In the genomic region with DNA sequence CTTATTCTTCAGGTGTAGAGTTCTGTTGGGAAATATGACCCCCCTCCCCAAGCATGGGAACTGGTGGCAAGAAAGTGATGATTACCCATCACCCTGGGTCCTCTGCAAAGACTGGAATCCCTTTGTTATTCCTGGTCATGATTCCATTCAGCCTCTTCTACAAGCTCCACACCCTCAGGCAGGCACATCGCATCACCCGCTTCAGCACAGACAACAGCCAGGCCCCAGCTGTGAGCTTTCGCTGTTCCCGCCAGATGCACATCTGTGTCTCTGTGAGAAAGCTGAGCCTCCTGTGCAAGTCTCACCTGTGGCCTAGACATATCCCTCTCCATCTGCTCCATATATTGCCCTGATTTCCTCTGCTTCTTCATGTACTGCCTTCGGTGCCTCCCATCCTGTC, we compare ENCODE assay signal across 22 cellular contexts.
"Had no signal": no experiment of that assay in that cellular context is flagged by ENCODE, and none has a peak within 500 bp of the region (broad histone marks: within the 10 kb centered on the region; RNA-seq: fewer than 3 reads in every experiment).

No MANE protein-coding gene starts in this region.

- H3K27ac Mint-ChIP-seq: naive thymus-derived CD8-positive, alpha-beta T cell had no signal

- DNase-seq: cortex of kidney; dorsolateral prefrontal cortex; effector CD8-positive, alpha-beta T cell; heart right ventricle; hypothalamus; islet precursor cell; mammary epithelial cell; mucosa of descending colon; naive thymus-derived CD8-positive, alpha-beta T cell; posterior cingulate gyrus; sigmoid colon; stimulated activated CD4-positive, alpha-beta T cell treated with anti-CD3 and anti-CD28 coated beads, Interleukin-2, amount 100 ng/mL, for 24 hours; stimulated activated CD4-positive, alpha-beta T cell treated with anti-CD3 and anti-CD28 coated beads, Interleukin-4, amount 100 ng/mL, for 4 hours; stimulated activated naive CD4-positive, alpha-beta T cell; stomach; substantia nigra; transverse colon had no signal

- H3K27me3 ChIP-seq: right atrium auricular region, sigmoid colon, transverse colon had no signal

- H3K4me1 ChIP-seq: heart right ventricle, right atrium auricular region, sigmoid colon, stomach, transverse colon had no signal

- H3K27ac ChIP-seq: dorsolateral prefrontal cortex, heart right ventricle, right atrium auricular region, sigmoid colon, skin epidermis, stomach, thoracic aorta, transverse colon had no signal

- H3K4me3 ChIP-seq: dorsolateral prefrontal cortex, heart right ventricle, mucosa of descending colon, right atrium auricular region, sigmoid colon, skin epidermis, stomach, thoracic aorta, transverse colon had no signal

- H3K9me3 ChIP-seq: mucosa of descending colon, sigmoid colon, thoracic aorta, transverse colon had no signal

- H3K4me3 Mint-ChIP-seq: naive thymus-derived CD8-positive, alpha-beta T cell had no signal

- H3K36me3 ChIP-seq: heart right ventricle, right atrium auricular region, sigmoid colon, stomach, thoracic aorta, transverse colon had no signal

- ATAC-seq: esophagus mucosa; heart right ventricle; left lobe of liver; mucosa of descending colon; naive thymus-derived CD8-positive, alpha-beta T cell had no signal
